ENCODE assay signal across 19 cellular contexts in genomic region chr1:39310015-39310414, GRCh38.
A peak's percentile ranks its signal among the peaks of the same experiment; 100 is the strongest.
DNase-seq lines count a peak whose midpoint lies in the region; ATAC-seq, FAIRE-seq and TF ChIP-seq lines count a peak whose summit lies in the region.
"Had no signal": no experiment of that assay in that cellular context is flagged by ENCODE, and none has a peak within 500 bp of the region (broad histone marks: within the 10 kb centered on the region; RNA-seq: fewer than 3 reads in every experiment).

No MANE protein-coding gene starts in this region.

- H3K4me1 Mint-ChIP-seq in astrocyte (ENCODE audit: low read depth, unreplicated experiment), result peaks cover 3% of the 10 kb centered on the region
- H3K4me1 Mint-ChIP-seq in stimulated activated effector memory CD8-positive, alpha-beta T cell treated with anti-CD3 and anti-CD28 coated beads, Interleukin-12 subunit alpha, Interleukin-12 subunit beta, amount 100 ng/mL, for 72 hours, result no peaks in the 10 kb centered on the region

- H3K4me3 Mint-ChIP-seq in astrocyte (ENCODE audit: unreplicated experiment), result no peak overlapping the region
- no peak overlapping the region for H3K4me3 Mint-ChIP-seq in stimulated activated effector memory CD8-positive, alpha-beta T cell treated with anti-CD3 and anti-CD28 coated beads, Interleukin-12 subunit alpha, Interleukin-12 subunit beta, amount 100 ng/mL, for 72 hours
- H3K4me3 Mint-ChIP-seq: CD8-positive, alpha-beta memory T cell had no signal

- DNase-seq in cardiac muscle cell (ENCODE audit: low read depth in 1 of 2, low spot score in 1 of 2) (no peak), right atrium auricular region (ENCODE audit: low spot score) (no peak), MV-4-11 (lab: John Stamatoyannopoulos, UW) (peak; percentile 70), astrocyte (ENCODE audit: low read depth) (no peak), globus pallidus (ENCODE audit: low spot score) (no peak), HuH-7.5 (ENCODE audit: low spot score) (no peak)
- no peak for DNase-seq in stimulated activated effector memory CD8-positive, alpha-beta T cell treated with anti-CD3 and anti-CD28 coated beads, Interleukin-12 subunit alpha, Interleukin-12 subunit beta, amount 100 ng/mL, for 72 hours (ENCODE audit: low spot score in 2 of 2)
- DNase-seq: CD8-positive, alpha-beta memory T cell; DND-41; GDM1; H7; MG63; NCI-H1417 treated with DMSO at 0.1 percent for 48 hours; NCI-H345; NCI-H69; NK-92 treated with Interleukin-12 subunit alpha and Interleukin-12 subunit beta, amount 100 ng/mL, for 24 hours; Right ventricle myocardium superior had no signal

- no peaks in the 10 kb centered on the region for H3K27me3 Mint-ChIP-seq in astrocyte (ENCODE audit: low read depth, unreplicated experiment)
- H3K27me3 Mint-ChIP-seq: CD8-positive, alpha-beta memory T cell had no signal

- H3K36me3 ChIP-seq in cardiac muscle cell (peaks cover 74% of the 10 kb centered on the region), right atrium auricular region (peaks cover 83% of the 10 kb centered on the region), astrocyte (ENCODE audit: insufficient read depth, low read length) (peaks cover 51% of the 10 kb centered on the region)

- no peak overlapping the region for H2AFZ ChIP-seq in astrocyte (ENCODE audit: low read depth, low read length)

- no peak for TF ChIP-seq CTCF in cardiac muscle cell (IDR thresholded peaks at IDR 0.05; ENCODE audit: low read depth, low read length)
- no peak for TF ChIP-seq CTCF in right atrium auricular region (IDR thresholded peaks at IDR 0.05)
- no peak for TF ChIP-seq CTCF in astrocyte (IDR thresholded peaks at IDR 0.05; ENCODE audit: insufficient read depth, low read depth, low read length)

- H3K9ac ChIP-seq in astrocyte (ENCODE audit: low read length), result no peak overlapping the region

- H3K4me1 ChIP-seq in cardiac muscle cell (ENCODE audit: low read depth) (peaks cover 6% of the 10 kb centered on the region), right atrium auricular region (no peaks in the 10 kb centered on the region), astrocyte (ENCODE audit: insufficient read depth, low read length) (no peaks in the 10 kb centered on the region)

- H3K4me2 ChIP-seq in astrocyte (ENCODE audit: low read length), result no peak overlapping the region

- H3K79me2 ChIP-seq in astrocyte (ENCODE audit: insufficient read depth, low read length), result peaks cover 3% of the 10 kb centered on the region

- H3K4me3 ChIP-seq in cardiac muscle cell, result no peak overlapping the region
- no peak overlapping the region for H3K4me3 ChIP-seq in right atrium auricular region
- no peak overlapping the region for H3K4me3 ChIP-seq in astrocyte (ENCODE audit: insufficient read depth, low read depth, low read length)
- H3K4me3 ChIP-seq: MG63 had no signal

- no peak for ATAC-seq in stimulated activated effector memory CD8-positive, alpha-beta T cell treated with anti-CD3 and anti-CD28 coated beads, Interleukin-12 subunit alpha, Interleukin-12 subunit beta, amount 100 ng/mL, for 72 hours
- no peak for ATAC-seq in HG03457 (IDR thresholded peaks at IDR 0.05; ENCODE audit: unreplicated experiment)
- ATAC-seq: Panc1 had no signal

- H3K27me3 ChIP-seq in cardiac muscle cell, result no peaks in the 10 kb centered on the region
- no peaks in the 10 kb centered on the region for H3K27me3 ChIP-seq in right atrium auricular region
- no peaks in the 10 kb centered on the region for H3K27me3 ChIP-seq in astrocyte (ENCODE audit: insufficient read depth, low read length)
- H3K27me3 ChIP-seq: MG63 had no signal

- H3K27ac ChIP-seq in cardiac muscle cell (peak overlapping the region; percentile 15), right atrium auricular region (no peak overlapping the region), astrocyte (ENCODE audit: low read depth, low read length) (no peak overlapping the region)

- FAIRE-seq in astrocyte (lab: Jason Lieb, UNC), result no peak

- H4K20me1 ChIP-seq in astrocyte (ENCODE audit: insufficient read depth, low read length), result peaks cover 10% of the 10 kb centered on the region

- H3K9me3 Mint-ChIP-seq in astrocyte (ENCODE audit: unreplicated experiment), result no peaks in the 10 kb centered on the region
- no peaks in the 10 kb centered on the region for H3K9me3 Mint-ChIP-seq in stimulated activated effector memory CD8-positive, alpha-beta T cell treated with anti-CD3 and anti-CD28 coated beads, Interleukin-12 subunit alpha, Interleukin-12 subunit beta, amount 100 ng/mL, for 72 hours
- H3K9me3 Mint-ChIP-seq: CD8-positive, alpha-beta memory T cell had no signal

- H3K9me3 ChIP-seq in cardiac muscle cell (ENCODE audit: low read depth) (no peaks in the 10 kb centered on the region), right atrium auricular region (no peaks in the 10 kb centered on the region), astrocyte (ENCODE audit: insufficient read depth, low read depth, low read length) (no peaks in the 10 kb centered on the region)
- H3K9me3 ChIP-seq: MG63 had no signal

- H3K36me3 Mint-ChIP-seq in astrocyte (ENCODE audit: low read depth, unreplicated experiment), result peaks cover 35% of the 10 kb centered on the region
- no peaks in the 10 kb centered on the region for H3K36me3 Mint-ChIP-seq in stimulated activated effector memory CD8-positive, alpha-beta T cell treated with anti-CD3 and anti-CD28 coated beads, Interleukin-12 subunit alpha, Interleukin-12 subunit beta, amount 100 ng/mL, for 72 hours

- peak overlapping the region; percentile 70 for H3K27ac Mint-ChIP-seq in astrocyte (ENCODE audit: unreplicated experiment)
- peak overlapping the region; percentile 20 for H3K27ac Mint-ChIP-seq in stimulated activated effector memory CD8-positive, alpha-beta T cell treated with anti-CD3 and anti-CD28 coated beads, Interleukin-12 subunit alpha, Interleukin-12 subunit beta, amount 100 ng/mL, for 72 hours
